11 cellular contexts compared by ENCODE assay signal in genomic region chr1:39540504-39541031, GRCh38. TPM values are rescaled to one million over a fixed set of nuclear protein-coding genes. Genes with fewer than 3 reads are reported as not detected.
DNase-seq lines count a peak whose midpoint lies in the region; ATAC-seq and TF ChIP-seq lines count a peak whose summit lies in the region.
"Had no signal": no experiment of that assay in that cellular context is flagged by ENCODE, and none has a peak within 500 bp of the region (broad histone marks: within the 10 kb centered on the region; RNA-seq: fewer than 3 reads in every experiment).

No MANE protein-coding gene starts in this region.

- peaks cover 18% of the 10 kb centered on the region for H3K36me3 ChIP-seq in Karpas-422 (ENCODE audit: insufficient read depth, low read length)
- H3K36me3 ChIP-seq in brain microvascular endothelial cell (replicated peaks) = peaks cover 7% of the 10 kb centered on the region
- H3K36me3 ChIP-seq in stomach = peaks cover 5 to 71% (median 57%) of the 10 kb centered on the region in 4 donors
- no peaks in the 10 kb centered on the region for H3K36me3 ChIP-seq in WERI-Rb-1

- H3K27ac ChIP-seq in Karpas-422 (ENCODE audit: low read length) (no peak overlapping the region), brain microvascular endothelial cell (no peak overlapping the region), stomach (peak overlapping the region in 1 of 5 donors; percentile 1), WERI-Rb-1 (no peak overlapping the region)

- no peaks in the 10 kb centered on the region for H4K20me1 ChIP-seq in Karpas-422 (ENCODE audit: insufficient read depth, low read depth, low read length)

- no peak for TF ChIP-seq CTCF in brain microvascular endothelial cell (IDR thresholded peaks at IDR 0.05; ENCODE audit: low read depth, low read length, missing control alignments)
- TF ChIP-seq CTCF in stomach (IDR thresholded peaks at IDR 0.05) = no peak
- TF ChIP-seq CTCF in WERI-Rb-1 (IDR thresholded peaks at IDR 0.05; ENCODE audit: low read depth, low read length) = no peak

- H2AFZ ChIP-seq in Karpas-422 (ENCODE audit: low read length) = no peak overlapping the region

- H3K27me3 Mint-ChIP-seq in activated CD4-positive, alpha-beta T cell treated with anti-CD3 and anti-CD28 coated beads, Interleukin-2, amount 10 ng/mL, durations not matched to agents 24 days and 14 days = no peaks in the 10 kb centered on the region
- H3K27me3 Mint-ChIP-seq: IgD-negative memory B cell had no signal

- no peak for TF ChIP-seq POLR2A in stomach (IDR thresholded peaks at IDR 0.05)

- H3K4me1 ChIP-seq in Karpas-422 (ENCODE audit: low read length) (no peaks in the 10 kb centered on the region), stomach (peaks cover 0 to 18% (median 7%) of the 10 kb centered on the region in 4 donors)

- WGBS in stomach, 5 donors = 82 to 92% (median 89%) methylated on average over 13 of the region's 13 CpGs

- H3K9me3 ChIP-seq in Karpas-422 (ENCODE audit: low read length) (no peaks in the 10 kb centered on the region), stomach (no peaks in the 10 kb centered on the region), WERI-Rb-1 (ENCODE audit: severe bottlenecking) (no peaks in the 10 kb centered on the region)

- peak; percentile 26 for DNase-seq in Karpas-422
- DNase-seq in brain microvascular endothelial cell = peak; percentile 29
- peak; percentile 77 for DNase-seq in inferior parietal cortex (ENCODE audit: extremely low spot score)
- peak; percentile 33 for DNase-seq in stomach
- DNase-seq in GDM1 (lab: John Stamatoyannopoulos, UW) = no peak
- no peak for DNase-seq in WERI-Rb-1
- DNase-seq in activated CD4-positive, alpha-beta T cell treated with anti-CD3 and anti-CD28 coated beads, Interleukin-2, amount 10 ng/mL, durations not matched to agents 24 days and 14 days = no peak
- DNase-seq: activated CD4-positive, alpha-beta T cell treated with anti-CD3 and anti-CD28 coated beads, Interleukin-2, amount 50 U/mL, for 4 hours; cortex of kidney had no signal

- H3K27me3 ChIP-seq in Karpas-422 (ENCODE audit: low read length) (no peaks in the 10 kb centered on the region), brain microvascular endothelial cell (replicated peaks) (no peaks in the 10 kb centered on the region), stomach (no peaks in the 10 kb centered on the region), WERI-Rb-1 (ENCODE audit: insufficient read depth, low read depth, severe bottlenecking) (no peaks in the 10 kb centered on the region)

- TF ChIP-seq EP300 in stomach (IDR thresholded peaks at IDR 0.05) = no peak

- H3K4me3 ChIP-seq in Karpas-422 (ENCODE audit: low read length) (no peak overlapping the region), brain microvascular endothelial cell (ENCODE audit: low read depth, low read length) (no peak overlapping the region), stomach (no peak overlapping the region), WERI-Rb-1 (ENCODE audit: low read depth, low read length) (no peak overlapping the region)

- in situ Hi-C loops in brain microvascular endothelial cell (cut with HindIII; ENCODE audit: low pct_ligation_motif_present, low sequenced_read_pairs) = no loop called here

- H3K9me2 ChIP-seq in Karpas-422 (replicated peaks; ENCODE audit: insufficient read depth, low read length) = no peaks in the 10 kb centered on the region

- intact Hi-C loops in stomach (cut with DNase I; ENCODE audit: low total_unique reads) = no loop called here
- intact Hi-C loops in activated CD4-positive, alpha-beta T cell treated with anti-CD3 and anti-CD28 coated beads, Interleukin-2, amount 10 ng/mL, durations not matched to agents 24 days and 14 days (cut with micrococcal nuclease) = no loop called here

- H3K9me3 Mint-ChIP-seq in activated CD4-positive, alpha-beta T cell treated with anti-CD3 and anti-CD28 coated beads, Interleukin-2, amount 10 ng/mL, durations not matched to agents 24 days and 14 days = no peaks in the 10 kb centered on the region

- no peak overlapping the region for H3K4me2 ChIP-seq in Karpas-422 (ENCODE audit: low read depth, low read length, poor library complexity, severe bottlenecking)

- H3K79me2 ChIP-seq in Karpas-422 (ENCODE audit: low read length) = no peaks in the 10 kb centered on the region

- peaks cover 2% of the 10 kb centered on the region for H3K4me1 Mint-ChIP-seq in activated CD4-positive, alpha-beta T cell treated with anti-CD3 and anti-CD28 coated beads, Interleukin-2, amount 10 ng/mL, durations not matched to agents 24 days and 14 days

- no peak overlapping the region for H3K9ac ChIP-seq in Karpas-422 (ENCODE audit: low read length)

- ATAC-seq in HG03439 (IDR thresholded peaks at IDR 0.05; ENCODE audit: unreplicated experiment) = no peak

- H3K36me3 Mint-ChIP-seq in activated CD4-positive, alpha-beta T cell treated with anti-CD3 and anti-CD28 coated beads, Interleukin-2, amount 10 ng/mL, durations not matched to agents 24 days and 14 days (ENCODE audit: low read depth) = peaks cover 28% of the 10 kb centered on the region

- no peak overlapping the region for H3K4me3 Mint-ChIP-seq in activated CD4-positive, alpha-beta T cell treated with anti-CD3 and anti-CD28 coated beads, Interleukin-2, amount 10 ng/mL, durations not matched to agents 24 days and 14 days

- H3K27ac Mint-ChIP-seq in activated CD4-positive, alpha-beta T cell treated with anti-CD3 and anti-CD28 coated beads, Interleukin-2, amount 10 ng/mL, durations not matched to agents 24 days and 14 days = no peak overlapping the region

RNA-seq across cellular contexts. Expression of gene PABPC4, which starts 36.0 kb away (rescaled TPM):
- 128 and 180 TPM in 2 replicates for total RNA-seq in Karpas-422 (2014; rRNA removed; shearing (Covaris generic); ENCODE audit: low replicate concordance)
- 100 to 1,000 TPM; 134 to 236 (median 174) TPM for total RNA-seq in stomach
- 100 to 1,000 TPM; 173 to 231 (median 222) TPM for polyA plus RNA-seq in stomach
- 337 and 353 TPM in 2 replicates for total RNA-seq in activated CD4-positive, alpha-beta T cell treated with anti-CD3 and anti-CD28 coated beads, Interleukin-2, amount 10 ng/mL, durations not matched to agents 24 days and 14 days

RNA-seq across cellular contexts. Expression of gene BMP8A, which starts 49.1 kb away (rescaled TPM):
- not detected in 2 replicates for total RNA-seq in Karpas-422 (2014; rRNA removed; shearing (Covaris generic); ENCODE audit: low replicate concordance)
- total RNA-seq in stomach = not detected
- polyA plus RNA-seq in stomach = not detected
- total RNA-seq in activated CD4-positive, alpha-beta T cell treated with anti-CD3 and anti-CD28 coated beads, Interleukin-2, amount 10 ng/mL, durations not matched to agents 24 days and 14 days = not detected in 2 replicates

Comparison
In these comparisons a context has a peak if more than half of its experiments do, and no peak if none do; other contexts are left out.
1. DNase-seq: peak in Karpas-422 (single experiment), brain microvascular endothelial cell (single experiment), inferior parietal cortex (single experiment) and stomach (single experiment); none in GDM1 (single experiment), WERI-Rb-1 (single experiment) and activated CD4-positive, alpha-beta T cell treated with anti-CD3 and anti-CD28 coated beads, Interleukin-2, amount 10 ng/mL, durations not matched to agents 24 days and 14 days (single experiment).